Comparison of ENCODE assay signal across 8 cellular contexts in the genomic region with DNA sequence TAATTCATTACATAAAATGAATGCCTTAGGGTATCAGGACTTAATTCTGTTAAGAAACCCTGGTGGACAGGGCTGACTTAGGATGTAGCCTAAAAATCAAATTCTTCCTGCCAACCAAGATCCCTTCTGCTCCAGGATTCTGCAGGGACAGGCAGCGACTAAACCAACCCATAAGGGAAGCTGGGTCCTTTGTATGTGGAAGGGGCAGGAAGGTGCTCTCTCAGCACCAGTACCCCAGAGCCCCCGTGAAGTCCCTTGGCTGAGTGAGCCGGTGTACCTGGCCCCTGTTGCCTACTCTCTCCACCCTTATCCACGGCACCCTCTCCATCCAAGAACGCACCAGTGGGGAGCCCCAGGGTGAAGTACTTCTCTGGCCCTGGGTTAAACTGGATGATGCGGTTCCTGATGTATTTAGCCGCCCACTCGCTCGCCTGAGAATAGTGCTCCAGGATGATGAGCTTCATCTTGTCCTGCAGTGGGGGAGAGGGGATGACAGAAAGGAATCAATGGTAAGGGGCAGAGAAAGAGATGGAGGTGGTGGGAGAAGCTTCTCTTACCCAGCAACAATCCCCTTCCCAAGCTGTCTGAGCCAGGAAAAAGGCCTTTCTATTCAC. TPM values are rescaled to one million over a fixed set of nuclear protein-coding genes. Genes with fewer than 3 reads are reported as not detected.
DNase-seq lines count a peak whose midpoint lies in the region; ATAC-seq and TF ChIP-seq lines count a peak whose summit lies in the region.

No MANE protein-coding gene starts in this region.

- no peaks in the 10 kb centered on the region for H3K9me3 Mint-ChIP-seq in Caco-2 (ENCODE audit: unreplicated experiment)

- H3K27ac Mint-ChIP-seq in Caco-2 (ENCODE audit: unreplicated experiment) (no peak overlapping the region), T-helper 17 cell (peak overlapping the region; percentile 94)

- peak overlapping the region; percentile 85 for H3K4me3 Mint-ChIP-seq in Caco-2 (ENCODE audit: unreplicated experiment)
- H3K4me3 Mint-ChIP-seq in T-helper 17 cell, result peak overlapping the region; percentile 84

- intact Hi-C loops in Caco-2 (cut with micrococcal nuclease; ENCODE audit: unreplicated experiment), result no loop called here
- intact Hi-C loops in ovary (cut with DNase I), result loop anchor here in 2 of 4 donors (5.0 to 10.0 kb wide), 3 partner anchors 93 to 133 kb away; a partner anchor contains a TSS

- no peak for TF ChIP-seq EP300 in ovary (IDR thresholded peaks at IDR 0.05)

- H3K4me1 ChIP-seq in Caco-2 (peaks cover 4% of the 10 kb centered on the region; the same call in 1 of the 2 replicates), ovary (ENCODE audit: insufficient read depth) (no peaks in the 10 kb centered on the region)

- H3K4me3 ChIP-seq in Caco-2 (ENCODE audit: low read depth, low read length), result no peak overlapping the region
- H3K4me3 ChIP-seq in epithelial cell of esophagus (ENCODE audit: low read length), result peak overlapping the region; percentile 84
- peak overlapping the region; percentile 78 for H3K4me3 ChIP-seq in ovary

- no TSS peak for BruUV-seq in Caco-2 (replicated peaks; lab: Mats Ljungman, UMichigan)

- H3K27me3 Mint-ChIP-seq in Caco-2 (ENCODE audit: insufficient read depth, unreplicated experiment) (no peaks in the 10 kb centered on the region), T-helper 17 cell (no peaks in the 10 kb centered on the region)

- H3K36me3 Mint-ChIP-seq in Caco-2 (ENCODE audit: insufficient read depth, unreplicated experiment) (peaks cover 19% of the 10 kb centered on the region), T-helper 17 cell (ENCODE audit: low read depth) (no peaks in the 10 kb centered on the region)

- no peak for DNase-seq in Caco-2
- no peak for DNase-seq in T-helper 17 cell
- no peak for DNase-seq in epithelial cell of esophagus (ENCODE audit: low read depth)
- DNase-seq in ovary, result no peak
- no peak for DNase-seq in DMS153 (lab: John Stamatoyannopoulos, UW)
- DNase-seq in Kasumi-1 (lab: John Stamatoyannopoulos, UW), result no peak

- no peak for TF ChIP-seq CTCF in Caco-2 (IDR thresholded peaks at IDR 0.05; ENCODE audit: insufficient read depth in 1 of 2, low read depth in 1 of 2, low read length in 1 of 2, severe bottlenecking in 1 of 2, unreplicated experiment in 1 of 2)
- TF ChIP-seq CTCF in epithelial cell of esophagus (IDR thresholded peaks at IDR 0.05; ENCODE audit: insufficient read depth, low read depth, low read length, missing control alignments), result no peak
- TF ChIP-seq CTCF in ovary (IDR thresholded peaks at IDR 0.05), result no peak

- H3K4me1 Mint-ChIP-seq in Caco-2 (ENCODE audit: low read depth, unreplicated experiment), result peaks cover 7% of the 10 kb centered on the region
- H3K4me1 Mint-ChIP-seq in T-helper 17 cell, result peaks cover 49% of the 10 kb centered on the region

- H3K27me3 ChIP-seq in Caco-2 (replicated peaks; ENCODE audit: control insufficient read depth, insufficient read depth, low read length), result no peaks in the 10 kb centered on the region
- no peaks in the 10 kb centered on the region for H3K27me3 ChIP-seq in ovary

- CTCF ChIA-PET in Caco-2 (lab: Charles Lee), result interaction anchor here (0.9 to 2.7 kb wide), 7 partner anchors 25 to 301 kb away, joined by 3 to 19 read pairs (median 3); a partner anchor contains a TSS

- 88 to 93% (median 88%) methylated on average over 9 of the region's 9 CpGs for WGBS in ovary, 3 donors

- TF ChIP-seq POLR2A in ovary (IDR thresholded peaks at IDR 0.05), result no peak

- POLR2A ChIA-PET in Caco-2 (lab: Charles Lee), result interaction anchor here (0.5 to 1.1 kb wide), 2 partner anchors 99 to 166 kb away, joined by 3 to 7 read pairs; no protein-coding TSS in a partner anchor

- H3K9me3 ChIP-seq in Caco-2 (no peaks in the 10 kb centered on the region), T-helper 17 cell (ENCODE audit: control insufficient read depth, low read length, poor library complexity, severe bottlenecking) (no peaks in the 10 kb centered on the region), ovary (no peaks in the 10 kb centered on the region)

- peaks cover 1% of the 10 kb centered on the region; the same call in 1 of the 2 replicates for H3K36me3 ChIP-seq in Caco-2 (ENCODE audit: control insufficient read depth, insufficient read depth, low read length)
- H3K36me3 ChIP-seq in ovary, result no peaks in the 10 kb centered on the region

- no peak for ATAC-seq in T-helper 17 cell
- ATAC-seq in GM18517 (IDR thresholded peaks at IDR 0.05; ENCODE audit: unreplicated experiment), result no peak
- ATAC-seq in HG03565 (IDR thresholded peaks at IDR 0.05; ENCODE audit: unreplicated experiment), result no peak

- H3K27ac ChIP-seq in ovary, result peak overlapping the region in 1 of 2 donors; percentile 91

RNA-seq across cellular contexts. Expression of a gene that starts 1.1 kb away (rescaled TPM):
- total RNA-seq in Caco-2 (2022) (61.3 and 70.9 TPM in 2 replicates), T-helper 17 cell (10 to 100 TPM in 1 of 2 donors, 1 to 10 TPM in 1; 9.5 to 13.2 TPM), ovary (10 to 100 TPM; 20.3 to 40.9 (median 35.1) TPM)
- polyA plus RNA-seq in ovary, result 100 to 1,000 TPM in 1 of 2 donors, 10 to 100 TPM in 1; 23.2 to 108 TPM

RNA-seq across cellular contexts. Expression of a gene that starts 42.8 kb away (rescaled TPM):
- total RNA-seq in Caco-2 (2022) (35.1 and 38.7 TPM in 2 replicates), T-helper 17 cell (10 to 100 TPM; 16.5 to 18.7 TPM), ovary (10 to 100 TPM; 26.0 to 55.4 (median 42.6) TPM)
- polyA plus RNA-seq in ovary, result 10 to 100 TPM; 28.7 to 74.9 TPM

RNA-seq across cellular contexts. Expression of a gene that starts 53.7 kb away (rescaled TPM):
- total RNA-seq in Caco-2 (2022) (not detected in 2 replicates), T-helper 17 cell (under 1 TPM; 0.05 to 0.15 TPM), ovary (1 to 10 TPM in 5 of 7 donors, under 1 TPM in 2; 0.61 to 3.6 (median 2.1) TPM)
- 10 to 100 TPM in 1 of 2 donors, 1 to 10 TPM in 1; 1.6 to 11.1 TPM for polyA plus RNA-seq in ovary
